In the genomic region with DNA sequence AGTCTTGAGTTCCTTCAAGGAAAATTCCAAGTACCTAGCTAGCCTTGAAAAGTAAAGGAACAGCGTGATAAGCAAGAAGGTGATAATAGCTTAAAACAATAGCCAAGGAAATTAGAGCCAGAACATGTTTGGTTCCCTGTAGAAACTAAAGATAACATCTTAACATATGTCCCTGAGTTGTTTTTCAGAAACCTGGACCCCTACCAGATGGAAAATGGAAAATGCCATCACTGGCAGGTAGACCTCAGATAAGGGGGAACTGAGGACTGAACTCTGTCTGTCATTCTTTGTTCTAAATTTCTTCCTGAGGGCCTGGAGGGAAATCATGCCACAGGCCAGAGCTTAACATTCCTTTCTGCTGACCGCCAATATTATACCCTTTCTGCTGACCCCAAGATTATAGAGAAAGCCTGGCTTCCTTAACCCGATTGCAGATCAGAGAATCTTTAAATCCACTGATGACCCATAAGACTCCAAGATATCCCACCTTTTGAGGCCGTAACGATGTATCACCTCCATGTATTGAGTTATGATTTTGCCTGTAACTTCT, we compare ENCODE assay signal across 16 cellular contexts. TPM values are rescaled to one million over a fixed set of nuclear protein-coding genes. Genes with fewer than 3 reads are reported as not detected.
"Had no signal": no experiment of that assay in that cellular context is flagged by ENCODE, and none has a peak within 500 bp of the region (broad histone marks: within the 10 kb centered on the region; RNA-seq: fewer than 3 reads in every experiment).

No MANE protein-coding gene starts in this region.

- H3K4me1 ChIP-seq: ascending aorta, suprapubic skin, upper lobe of left lung had no signal

- FAIRE-seq: islet of Langerhans, pancreas had no signal

- H3K9me3 Mint-ChIP-seq: activated CD4-positive, alpha-beta memory T cell treated with anti-CD3 and anti-CD28 coated beads for 36 hours; activated naive CD4-positive, alpha-beta T cell treated with anti-CD3 and anti-CD28 coated beads, Interleukin-2, amount 10 ng/mL, durations not matched to agents 7 days and 5 days; activated T-helper 2 cell treated with anti-CD3 and anti-CD28 coated beads, Interferon-gamma antibody, Interleukin-2, Interleukin-4, amounts not matched to agents 10 μg/mL and 5 μg/mL and 100 μg/mL, durations not matched to agents 14 hours and 24 hours and 36 hours; stimulated activated naive B cell treated with anti-CD40 and anti-IgM and Interleukin-4, amounts not matched to agents 10 μg/mL and 1 μg/mL and 100 μg/mL, for 72 hours had no signal

- H3K27ac ChIP-seq: ascending aorta, suprapubic skin, upper lobe of left lung had no signal

- DNase-seq: activated CD4-positive, alpha-beta memory T cell treated with anti-CD3 and anti-CD28 coated beads for 36 hours; activated CD4-positive, alpha-beta T cell treated with anti-CD3 and anti-CD28 coated beads for 36 hours; activated CD8-positive, alpha-beta memory T cell treated with anti-CD3 and anti-CD28 coated beads, Interleukin-2, amount 10 ng/mL, durations not matched to agents 7 days and 5 days; activated naive CD4-positive, alpha-beta T cell treated with anti-CD3 and anti-CD28 coated beads, Interleukin-2, amount 10 ng/mL, durations not matched to agents 7 days and 5 days; activated T-cell treated with anti-CD3 and anti-CD28 coated beads, Interleukin-2, amount 50 U/mL, for 1 hour; left colon; naive B cell; pancreas; stimulated activated naive B cell treated with anti-CD40 and anti-IgM and Interleukin-4, amounts not matched to agents 10 μg/mL and 1 μg/mL and 100 μg/mL, for 72 hours; upper lobe of left lung had no signal

- H3K36me3 Mint-ChIP-seq: activated CD4-positive, alpha-beta memory T cell treated with anti-CD3 and anti-CD28 coated beads for 36 hours; activated CD8-positive, alpha-beta memory T cell treated with anti-CD3 and anti-CD28 coated beads, Interleukin-2, amount 10 ng/mL, durations not matched to agents 7 days and 5 days; activated naive CD4-positive, alpha-beta T cell treated with anti-CD3 and anti-CD28 coated beads, Interleukin-2, amount 10 ng/mL, durations not matched to agents 7 days and 5 days; naive B cell; stimulated activated naive B cell treated with anti-CD40 and anti-IgM and Interleukin-4, amounts not matched to agents 10 μg/mL and 1 μg/mL and 100 μg/mL, for 72 hours had no signal

- H3K36me3 ChIP-seq: ascending aorta, pancreas, suprapubic skin, upper lobe of left lung had no signal

- H3K9me3 ChIP-seq: ascending aorta, pancreas, suprapubic skin, upper lobe of left lung had no signal

- H3K4me1 Mint-ChIP-seq: naive B cell; stimulated activated naive B cell treated with anti-CD40 and anti-IgM and Interleukin-4, amounts not matched to agents 10 μg/mL and 1 μg/mL and 100 μg/mL, for 72 hours had no signal

- H3K4me3 Mint-ChIP-seq: activated CD4-positive, alpha-beta memory T cell treated with anti-CD3 and anti-CD28 coated beads for 36 hours; activated CD4-positive, alpha-beta T cell treated with anti-CD3 and anti-CD28 coated beads for 36 hours; activated CD8-positive, alpha-beta memory T cell treated with anti-CD3 and anti-CD28 coated beads, Interleukin-2, amount 10 ng/mL, durations not matched to agents 7 days and 5 days; activated naive CD4-positive, alpha-beta T cell treated with anti-CD3 and anti-CD28 coated beads, Interleukin-2, amount 10 ng/mL, durations not matched to agents 7 days and 5 days; stimulated activated naive B cell treated with anti-CD40 and anti-IgM and Interleukin-4, amounts not matched to agents 10 μg/mL and 1 μg/mL and 100 μg/mL, for 72 hours had no signal

- ATAC-seq: activated CD4-positive, alpha-beta T cell treated with anti-CD3 and anti-CD28 coated beads for 36 hours; activated CD8-positive, alpha-beta memory T cell treated with anti-CD3 and anti-CD28 coated beads, Interleukin-2, amount 10 ng/mL, durations not matched to agents 7 days and 5 days; esophagus mucosa; left colon; stimulated activated naive B cell treated with anti-CD40 and anti-IgM and Interleukin-4, amounts not matched to agents 10 μg/mL and 1 μg/mL and 100 μg/mL, for 72 hours had no signal

- H3K4me3 ChIP-seq: ascending aorta, lung, pancreas, suprapubic skin, upper lobe of left lung had no signal

- H3K27ac Mint-ChIP-seq: activated CD4-positive, alpha-beta memory T cell treated with anti-CD3 and anti-CD28 coated beads for 36 hours; activated CD4-positive, alpha-beta T cell treated with anti-CD3 and anti-CD28 coated beads for 36 hours; activated CD8-positive, alpha-beta memory T cell treated with anti-CD3 and anti-CD28 coated beads, Interleukin-2, amount 10 ng/mL, durations not matched to agents 7 days and 5 days; activated naive CD4-positive, alpha-beta T cell treated with anti-CD3 and anti-CD28 coated beads, Interleukin-2, amount 10 ng/mL, durations not matched to agents 7 days and 5 days; activated T-helper 2 cell treated with anti-CD3 and anti-CD28 coated beads, Interferon-gamma antibody, Interleukin-2, Interleukin-4, amounts not matched to agents 10 μg/mL and 5 μg/mL and 100 μg/mL, durations not matched to agents 14 hours and 24 hours and 36 hours; naive B cell; stimulated activated naive B cell treated with anti-CD40 and anti-IgM and Interleukin-4, amounts not matched to agents 10 μg/mL and 1 μg/mL and 100 μg/mL, for 72 hours had no signal

- H3K27me3 ChIP-seq: ascending aorta, pancreas, suprapubic skin, upper lobe of left lung had no signal

RNA-seq across cellular contexts. Expression of a gene that starts 23.4 kb away (rescaled TPM):
- total RNA-seq: ascending aorta had no signal
